23 cellular contexts compared by ENCODE assay signal in genomic region chr9:76583256-76583655, GRCh38.
"Had no signal": no experiment of that assay in that cellular context is flagged by ENCODE, and none has a peak within 500 bp of the region (broad histone marks: within the 10 kb centered on the region; RNA-seq: fewer than 3 reads in every experiment).

No MANE protein-coding gene starts in this region.

- H3K36me3 ChIP-seq: colonic mucosa, esophagus squamous epithelium, sigmoid colon, tibial artery had no signal

- H3K4me1 Mint-ChIP-seq: memory B cell; stimulated activated memory B cell treated with anti-CD40 and anti-IgM and Interleukin-4, amounts not matched to agents 10 μg/mL and 1 μg/mL and 100 μg/mL, for 72 hours had no signal

- H3K27me3 ChIP-seq: colonic mucosa, esophagus squamous epithelium, sigmoid colon, testis had no signal

- H3K4me3 Mint-ChIP-seq: memory B cell; mesothelial cell of epicardium; naive B cell; natural killer cell treated with Interleukin-12 subunit alpha and Interleukin-12 subunit beta and Interleukin-15 and Interleukin-18, amount 100 ng/mL, for 72 hours; neural crest cell; stimulated activated memory B cell treated with anti-CD40 and anti-IgM and Interleukin-4, amounts not matched to agents 10 μg/mL and 1 μg/mL and 100 μg/mL, for 72 hours; type B pancreatic cell had no signal

- DNase-seq: colonic mucosa; dermis blood vessel endothelial cell; effector memory CD4-positive, alpha-beta T cell; erythroblast; esophagus squamous epithelium; mucosa of descending colon; naive B cell; psoas muscle; right cardiac atrium; sigmoid colon; stimulated activated CD4-positive, alpha-beta T cell treated with anti-CD3 and anti-CD28 coated beads, Interleukin-4, amount 100 ng/mL, for 4 hours; stimulated activated naive CD8-positive, alpha-beta T cell treated with anti-CD3 and anti-CD28 coated beads, Interleukin-15, Interleukin-2, amounts not matched to agents 100 U/mL and 50 U/mL, for 24 hours; substantia nigra; testis; tibial artery had no signal

- H3K4me3 ChIP-seq: colonic mucosa, esophagus squamous epithelium, lung, mucosa of descending colon, psoas muscle, sigmoid colon, testis, tibial artery had no signal

- H3K27me3 Mint-ChIP-seq: naive B cell; natural killer cell treated with Interleukin-12 subunit alpha and Interleukin-12 subunit beta and Interleukin-15 and Interleukin-18, amount 100 ng/mL, for 72 hours; type B pancreatic cell had no signal

- H3K9me3 Mint-ChIP-seq: memory B cell; naive B cell; natural killer cell treated with Interleukin-12 subunit alpha and Interleukin-12 subunit beta and Interleukin-15 and Interleukin-18, amount 100 ng/mL, for 72 hours; neural crest cell; stimulated activated memory B cell treated with anti-CD40 and anti-IgM and Interleukin-4, amounts not matched to agents 10 μg/mL and 1 μg/mL and 100 μg/mL, for 72 hours had no signal

- H3K27ac ChIP-seq: colonic mucosa, esophagus squamous epithelium, psoas muscle, sigmoid colon, testis, tibial artery had no signal

- ATAC-seq: left lobe of liver; mucosa of descending colon; natural killer cell treated with Interleukin-12 subunit alpha and Interleukin-12 subunit beta and Interleukin-15 and Interleukin-18, amount 100 ng/mL, for 72 hours; psoas muscle; right cardiac atrium; stimulated activated memory B cell treated with anti-CD40 and anti-IgM and Interleukin-4, amounts not matched to agents 10 μg/mL and 1 μg/mL and 100 μg/mL, for 72 hours; stimulated activated naive CD8-positive, alpha-beta T cell treated with anti-CD3 and anti-CD28 coated beads, Interleukin-15, Interleukin-2, amounts not matched to agents 100 U/mL and 50 U/mL, for 24 hours had no signal

- H3K4me1 ChIP-seq: esophagus squamous epithelium, psoas muscle, sigmoid colon, tibial artery had no signal

- H3K36me3 Mint-ChIP-seq: memory B cell; mesothelial cell of epicardium; natural killer cell treated with Interleukin-12 subunit alpha and Interleukin-12 subunit beta and Interleukin-15 and Interleukin-18, amount 100 ng/mL, for 72 hours; stimulated activated memory B cell treated with anti-CD40 and anti-IgM and Interleukin-4, amounts not matched to agents 10 μg/mL and 1 μg/mL and 100 μg/mL, for 72 hours; type B pancreatic cell had no signal

- H3K27ac Mint-ChIP-seq: memory B cell; mesothelial cell of epicardium; naive B cell; natural killer cell treated with Interleukin-12 subunit alpha and Interleukin-12 subunit beta and Interleukin-15 and Interleukin-18, amount 100 ng/mL, for 72 hours; stimulated activated memory B cell treated with anti-CD40 and anti-IgM and Interleukin-4, amounts not matched to agents 10 μg/mL and 1 μg/mL and 100 μg/mL, for 72 hours; type B pancreatic cell had no signal
